ENCODE assay signal across 6 cellular contexts in genomic region chr3:123603153-123603552, GRCh38. TPM values are rescaled to one million over a fixed set of nuclear protein-coding genes. Genes with fewer than 3 reads are reported as not detected.
A peak's percentile ranks its signal among the peaks of the same experiment; 100 is the strongest.
DNase-seq lines count a peak whose midpoint lies in the region; ATAC-seq, FAIRE-seq and TF ChIP-seq lines count a peak whose summit lies in the region.
"Not testable (repeated sequence)": the region's sequence is repeated elsewhere in the genome, so short reads cannot be mapped to it uniquely, and the experiment has no call there.

No MANE protein-coding gene starts in this region.

- not testable (repeated sequence) for TF ChIP-seq RAD21 in A549 (conservative IDR thresholded peaks at IDR 0.05 in 1 of 2, IDR thresholded peaks at IDR 0.05 in 1 of 2); HCT116 (IDR thresholded peaks at IDR 0.05; ENCODE audit: low read depth); HepG2 (CRISPR knock-in tag; IDR thresholded peaks at IDR 0.05)

- not testable (repeated sequence) for H2AFZ ChIP-seq in HCT116 (ENCODE audit: low read depth, low read length, poor library complexity, severe bottlenecking); HepG2 (ENCODE audit: low read length)

- not testable (repeated sequence) for H3K36me3 ChIP-seq in HCT116 (ENCODE audit: control insufficient read depth in 1 of 2, insufficient read depth in 2 of 2, low read length in 2 of 2); HepG2 (replicated peaks in 1 of 2; ENCODE audit: control insufficient read depth in 1 of 2, insufficient read depth in 2 of 2, low read length in 2 of 2)

- not testable (repeated sequence) for H4K20me1 ChIP-seq in HCT116 (ENCODE audit: insufficient read depth); HepG2 (ENCODE audit: insufficient read depth, low read length)

- H3K4me2 ChIP-seq in A549 (peak overlapping the region; percentile 82), HCT116 (ENCODE audit: low read length) (peak overlapping the region; percentile 67; the same call in 1 of the 2 replicates), HepG2 (ENCODE audit: low read depth, low read length) (0 out of 2 replicates have a peak overlapping the region, but pooled peaks have one; percentile 77)

- not testable (repeated sequence) for H3K9ac ChIP-seq in HCT116 (ENCODE audit: low read length); HepG2 (ENCODE audit: insufficient read depth, low read depth, low read length)

- not testable (repeated sequence) for TF ChIP-seq CTCF in A549 (IDR thresholded peaks at IDR 0.05); HCT116 (IDR thresholded peaks at IDR 0.05 in 2 of 3, conservative IDR thresholded peaks at IDR 0.05 in 1 of 3; ENCODE audit: borderline replicate concordance in 1 of 3, insufficient read depth in 1 of 3, low read depth in 2 of 3, low read length in 2 of 3); RWPE1 (conservative IDR thresholded peaks at IDR 0.05; ENCODE audit: low read depth); VCaP (conservative IDR thresholded peaks at IDR 0.05); HepG2 (CRISPR knock-in tag; IDR thresholded peaks at IDR 0.05)

- in situ Hi-C loops in HepG2 (cut with HindIII; ENCODE audit: extremely low pct_ligation_motif_present, low pct_unique_long_range_greater_than_20kb) = not testable (repeated sequence)

- H3K79me2 ChIP-seq in HCT116 (ENCODE audit: insufficient read depth, low read length); HepG2 (ENCODE audit: insufficient read depth, low read length): not testable (repeated sequence)

- DNase-seq in A549 (ENCODE audit: low read depth in 1 of 2, low spot score in 1 of 2); HCT116 (ENCODE audit: low read depth, low spot score); RWPE1 (ENCODE audit: low spot score); epithelial cell of prostate (ENCODE audit: low read depth, low spot score); HepG2 (ENCODE audit: low spot score): not testable (repeated sequence)

- H3K4me1 ChIP-seq in A549 = peaks cover 72% of the 10 kb centered on the region
- H3K4me1 ChIP-seq in HCT116 (ENCODE audit: control insufficient read depth in 1 of 2, insufficient read depth in 2 of 2, low read length in 2 of 2) = peaks cover 64 to 73% of the 10 kb centered on the region in 2 experiments
- H3K4me1 ChIP-seq in HepG2 (ENCODE audit: insufficient read depth, low read length) = peaks cover 76% of the 10 kb centered on the region

- not testable (repeated sequence) for TF ChIP-seq POLR2A in A549 (IDR thresholded peaks at IDR 0.05; ENCODE audit: low read length); HCT116 (IDR thresholded peaks at IDR 0.05; ENCODE audit: borderline replicate concordance, extremely low read depth, insufficient read depth, insufficient read length); HepG2 (IDR thresholded peaks at IDR 0.05; ENCODE audit: insufficient read depth in 1 of 2, low read depth in 2 of 2, low read length in 2 of 2)

- not testable (repeated sequence) for H3K9me3 ChIP-seq in A549; HCT116 (ENCODE audit: control insufficient read depth in 1 of 2, insufficient read depth in 1 of 2, low read depth in 1 of 2, low read length in 2 of 2); HepG2 (ENCODE audit: low read length)

- not testable (repeated sequence) for FAIRE-seq in A549 (lab: Jason Lieb, UNC); HepG2 (lab: Jason Lieb, UNC)

- WGBS in A549 (ENCODE audit: missing lambda C conversion rate) = 64% methylated on average over 2 of the region's 2 CpGs
- 75% methylated on average over 2 of the region's 2 CpGs for WGBS in HepG2 (ENCODE audit: low lambda C conversion rate)

- not testable (repeated sequence) for BruUV-seq in HCT116 (replicated peaks; lab: Mats Ljungman, UMichigan); HepG2 (replicated peaks; lab: Mats Ljungman, UMichigan)

- CTCF ChIA-PET in A549 (lab: Yijun Ruan, JAX) = interaction anchor here (1.0 kb wide), 1 partner anchor 50 kb away, joined by 3 read pairs; no protein-coding TSS in a partner anchor
- CTCF ChIA-PET in HCT116 (lab: Charles Lee); RWPE1 (lab: Yijun Ruan, JAX); HepG2 (lab: Yijun Ruan, JAX; ENCODE audit: low intra/inter-chr PET ratio, low total read pairs): not testable (repeated sequence)

- not testable (repeated sequence) for H3K9me2 ChIP-seq in HCT116 (ENCODE audit: insufficient read depth)

- H3K27ac ChIP-seq in A549 (peak overlapping the region; percentile 80 to 92), RWPE1 (peak overlapping the region; percentile 46), VCaP (peak overlapping the region; percentile 74; the same call in 1 of the 2 replicates), epithelial cell of prostate (peak overlapping the region; percentile 76), HepG2 (ENCODE audit: extremely low read length, insufficient read depth, low read length) (peak overlapping the region; percentile 99)
- not testable (repeated sequence) for H3K27ac ChIP-seq in HCT116 (ENCODE audit: low read depth, low read length)

- H3K27me3 ChIP-seq in HCT116 (ENCODE audit: insufficient read depth, low read length); HepG2 (ENCODE audit: control insufficient read depth in 1 of 2, insufficient read depth in 2 of 2, low read length in 2 of 2): not testable (repeated sequence)

- POLR2A ChIA-PET in A549 (lab: Yijun Ruan, JAX) (interaction anchor here (1.7 to 2.8 kb wide), 2 partner anchors 17 to 19 kb away, joined by 5 to 12 read pairs; partner anchors contain the start of gene HACD2), HepG2 (lab: Yijun Ruan, JAX) (interaction anchor here (3.1 kb wide), 1 partner anchor 18 kb away, joined by 27 read pairs; the partner anchor contains the start of gene HACD2)
- POLR2A ChIA-PET in HCT116 (lab: Charles Lee); RWPE1 (lab: Yijun Ruan, JAX; ENCODE audit: low non-redundant PET): not testable (repeated sequence)

- RAD21 ChIA-PET in HCT116 (lab: Charles Lee; ENCODE audit: low non-redundant PET in 1 of 2, low total read pairs in 2 of 2, uncharacterized antibody in 2 of 2, unreplicated experiment in 2 of 2) = not testable (repeated sequence)

- TF ChIP-seq EP300 in A549 (IDR thresholded peaks at IDR 0.05); HepG2 (IDR thresholded peaks at IDR 0.05; ENCODE audit: low read depth in 2 of 2, low read length in 2 of 2); HepG2 (CRISPR knock-in tag; IDR thresholded peaks at IDR 0.05; ENCODE audit: borderline replicate concordance): not testable (repeated sequence)

- not testable (repeated sequence) for H3K4me3 ChIP-seq in A549; HCT116 (replicated peaks in 1 of 2; ENCODE audit: low read depth in 1 of 2, low read length in 2 of 2); HepG2 (replicated peaks in 1 of 3; ENCODE audit: insufficient read depth in 1 of 3, low read depth in 2 of 3, low read length in 3 of 3)

- intact Hi-C loops in HCT116 (cut with micrococcal nuclease); HepG2 (cut with micrococcal nuclease; ENCODE audit: unreplicated experiment): not testable (repeated sequence)

- ATAC-seq in A549, HCT116, HepG2: not testable (repeated sequence)

RNA-seq across cellular contexts. Expression of gene HACD2, which starts 18.3 kb away (rescaled TPM):
- polyA plus RNA-seq in A549 (2011; rRNA removed) (90.2 and 97.7 TPM in 2 replicates), A549 (2017; fragmentation: RNase III; extraction: RNeasy Plus Mini Kit Qiagen cat#74134 plus additional on column Dnase treatment) (38.5 to 41.8 TPM (median 39.3 TPM) in 3 replicates), HepG2 (2011; rRNA removed) (40.3 and 50.4 TPM in 2 replicates)
- 26.2 and 31.3 TPM in 2 replicates for polyA plus RNA-seq in A549 (2012; cell fraction: cytosol; rRNA removed)
- polyA plus RNA-seq in A549 (2012; cell fraction: nucleus; rRNA removed) = 18.3 and 26.1 TPM in 2 replicates
- 58.1 and 68.6 TPM in 2 replicates for polyA minus RNA-seq in A549 (2011; rRNA and poly(A)+ RNA removed)
- total RNA-seq in HCT116 (2021; ENCODE audit: unreplicated experiment) (43.0 TPM), HepG2 (2016; rRNA removed; fragmentation: Illumina TruSeq; extraction: Trizol) (36.0 and 47.0 TPM in 2 replicates)
- 11.7 and 16.4 TPM in 2 replicates for polyA plus RNA-seq in HCT116 (2012)
- total RNA-seq in HepG2 (2016; cell fraction: cytosol; rRNA removed; fragmentation: Illumina TruSeq; extraction: Trizol; ENCODE audit: low read depth) = 4.5 and 4.6 TPM in 2 replicates
- total RNA-seq in HepG2 (2016; cell fraction: insoluble cytoplasmic fraction; rRNA removed; fragmentation: Illumina TruSeq; extraction: Trizol) = 37.8 and 46.8 TPM in 2 replicates
- 18.0 and 20.6 TPM in 2 replicates for total RNA-seq in HepG2 (2016; cell fraction: membrane; rRNA removed; fragmentation: Illumina TruSeq; extraction: Trizol)
- 59.2 and 72.7 TPM in 2 replicates for total RNA-seq in HepG2 (2016; cell fraction: nucleus; rRNA removed; fragmentation: Illumina TruSeq; extraction: Trizol)
- 21.2 and 36.3 TPM in 2 replicates for polyA plus RNA-seq in HepG2 (2011; cell fraction: cytosol; rRNA removed)
- polyA plus RNA-seq in HepG2 (2011; cell fraction: nucleus; rRNA removed) = 10.3 and 13.9 TPM in 2 replicates
- polyA plus RNA-seq in HepG2 (2012) = 27.7 and 29.5 TPM in 2 replicates
- polyA plus RNA-seq in HepG2 (2016; cell fraction: cytosol; fragmentation: Illumina TruSeq; extraction: Trizol; ENCODE audit: low read depth) = 2.4 and 2.8 TPM in 2 replicates
- polyA plus RNA-seq in HepG2 (2016; cell fraction: insoluble cytoplasmic fraction; fragmentation: Illumina TruSeq; extraction: Trizol; ENCODE audit: low read depth) = 37.0 and 37.7 TPM in 2 replicates
- 8.1 and 8.5 TPM in 2 replicates for polyA plus RNA-seq in HepG2 (2016; cell fraction: membrane; fragmentation: Illumina TruSeq; extraction: Trizol; ENCODE audit: low read depth)
- 89.7 and 91.1 TPM in 2 replicates for polyA plus RNA-seq in HepG2 (2016; cell fraction: nucleus; fragmentation: Illumina TruSeq; extraction: Trizol; ENCODE audit: insufficient read depth, low read depth)
- polyA minus RNA-seq in HepG2 (2011; rRNA and poly(A)+ RNA removed; ENCODE audit: low replicate concordance) = 77.4 and 153 TPM in 2 replicates
- 34.3 and 34.9 TPM in 2 replicates for polyA minus RNA-seq in HepG2 (2011; cell fraction: cytosol; rRNA and poly(A)+ RNA removed)
- polyA minus RNA-seq in HepG2 (2011; cell fraction: nucleus; rRNA and poly(A)+ RNA removed) = 29.0 and 33.9 TPM in 2 replicates
